16 cellular contexts compared by ENCODE assay signal in the genomic region with DNA sequence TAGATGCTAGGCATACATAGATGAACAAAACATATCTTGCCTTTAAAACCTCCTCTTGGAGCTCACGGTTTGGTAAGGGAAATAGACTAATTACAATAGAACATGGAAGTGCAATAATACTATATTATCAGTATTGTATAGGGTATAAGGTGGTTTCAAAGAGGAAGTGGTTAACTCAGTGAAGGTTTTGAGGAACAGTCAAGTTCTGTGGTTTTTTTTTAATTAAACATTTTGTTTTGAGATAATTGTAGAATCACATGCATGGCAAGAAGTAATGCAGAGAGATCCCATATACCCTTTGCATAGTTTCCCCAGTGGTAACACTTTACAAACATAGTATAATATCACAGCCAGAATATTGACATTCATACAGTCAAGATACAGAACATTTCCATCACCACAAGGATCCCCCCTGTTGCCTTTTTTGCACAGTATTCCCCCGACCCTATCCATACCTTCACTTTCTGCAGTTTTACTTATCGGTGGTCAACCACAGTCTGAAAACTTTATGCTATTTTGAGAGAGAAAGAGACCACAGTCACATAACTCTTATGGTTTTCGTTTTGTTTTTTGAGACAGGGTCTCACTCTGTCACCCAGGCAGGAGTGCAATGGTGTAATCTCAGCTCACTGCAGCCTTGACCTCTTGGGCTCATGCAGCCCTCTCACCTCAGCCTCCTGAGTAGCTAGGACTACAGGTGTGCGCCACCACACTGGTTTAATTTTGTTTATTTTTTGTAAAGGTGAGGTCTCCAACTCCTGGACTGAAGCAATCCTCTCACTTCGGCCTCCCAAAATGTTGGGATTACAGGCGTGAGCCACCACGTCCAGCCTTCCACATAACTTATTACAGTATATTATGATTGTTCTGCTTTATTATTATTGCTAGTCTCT.
DNase-seq lines count a peak whose midpoint lies in the region; ATAC-seq, FAIRE-seq and TF ChIP-seq lines count a peak whose summit lies in the region.
"Had no signal": no experiment of that assay in that cellular context is flagged by ENCODE, and none has a peak within 500 bp of the region (broad histone marks: within the 10 kb centered on the region; RNA-seq: fewer than 3 reads in every experiment).

No MANE protein-coding gene starts in this region.

- no peak overlapping the region for H3K27ac ChIP-seq in GM12878 (ENCODE audit: control insufficient read depth, insufficient read depth)
- H3K27ac ChIP-seq: C4-2B had no signal

- ATAC-seq in HG02759 (IDR thresholded peaks at IDR 0.05; ENCODE audit: unreplicated experiment): peak; percentile 46
- ATAC-seq in GM12878: peak; percentile 81
- ATAC-seq in GM18867 (IDR thresholded peaks at IDR 0.05; ENCODE audit: unreplicated experiment): no peak
- ATAC-seq: left lobe of liver, right cardiac atrium had no signal

- TF ChIP-seq EP300 in GM12878 (IDR thresholded peaks at IDR 0.05; ENCODE audit: borderline replicate concordance in 1 of 2, control insufficient read depth in 1 of 2, low read depth in 2 of 2, low read length in 2 of 2): no peak

- WGBS in GM12878 (ENCODE audit: insufficient coverage, insufficient replicate concordance, low lambda C conversion rate, missing lambda C conversion rate): 59% methylated on average over 8 of the region's 8 CpGs

- BruUV-seq in GM12878 (replicated peaks; lab: Mats Ljungman, UMichigan): no TSS peak

- no peak overlapping the region for H2AFZ ChIP-seq in GM12878 (ENCODE audit: control insufficient read depth, low read depth, low read length)

- no peaks in the 10 kb centered on the region for H4K20me1 ChIP-seq in GM12878 (ENCODE audit: control insufficient read depth, insufficient read depth)

- no peaks in the 10 kb centered on the region for H3K27me3 ChIP-seq in GM06990 (replicated peaks; ENCODE audit: control insufficient read depth, insufficient read depth, low read length)
- H3K27me3 ChIP-seq in GM12878 (replicated peaks in 1 of 2; ENCODE audit: control insufficient read depth in 2 of 2, insufficient read depth in 2 of 2, low read length in 1 of 2): no peaks in the 10 kb centered on the region

- no peak for TF ChIP-seq POLR2A in GM12878 (IDR thresholded peaks at IDR 0.05; ENCODE audit: low read depth, low read length)

- peaks cover 22% of the 10 kb centered on the region for H3K4me1 ChIP-seq in GM12878 (ENCODE audit: control insufficient read depth, insufficient read depth, low read length)

- SMC1A ChIA-PET in GM12878 (lab: Charles Lee; ENCODE audit: uncharacterized antibody, unreplicated experiment): interaction anchor here (1.4 to 3.2 kb wide), 3 partner anchors 11 to 336 kb away, joined by 4 to 26 read pairs (median 12); no protein-coding TSS in a partner anchor

- intact Hi-C loops in GM12878 (cut with micrococcal nuclease; ENCODE audit: unreplicated experiment): no loop called here

- TF ChIP-seq CTCF in GM06990 (IDR thresholded peaks at IDR 0.05; ENCODE audit: insufficient read depth, low read length, poor library complexity, severe bottlenecking): no peak
- no peak for TF ChIP-seq CTCF in GM12878 (IDR thresholded peaks at IDR 0.05 in 2 of 3, conservative IDR thresholded peaks at IDR 0.05 in 1 of 3; ENCODE audit: control insufficient read depth in 2 of 3, extremely low read depth in 1 of 3, insufficient read depth in 1 of 3, low read depth in 3 of 3, low read length in 3 of 3)

- RAD21 ChIA-PET in GM12878 (lab: Charles Lee; ENCODE audit: unreplicated experiment): interaction anchor here (1.9 to 2.6 kb wide), 2 partner anchors 11 to 336 kb away, joined by 4 to 17 read pairs; no protein-coding TSS in a partner anchor

- in situ Hi-C loops in GM12878 (cut with MboI): no loop called here

- no peak overlapping the region for H3K4me3 ChIP-seq in GM06990 (replicated peaks; ENCODE audit: low read depth, low read length)
- no peak overlapping the region for H3K4me3 ChIP-seq in GM12878

- H3K36me3 ChIP-seq in GM06990 (ENCODE audit: control insufficient read depth, insufficient read depth, low read length) (no peaks in the 10 kb centered on the region), GM12878 (ENCODE audit: control insufficient read depth in 2 of 2, insufficient read depth in 2 of 2, low read length in 1 of 2) (no peaks in the 10 kb centered on the region)

- peaks cover 4% of the 10 kb centered on the region; the same call in 2 of the 3 replicates for H3K9me3 ChIP-seq in GM12878 (replicated peaks; ENCODE audit: control insufficient read depth, insufficient read depth, low read length)

- peak; percentile 20 for DNase-seq in GM06990 (ENCODE audit: extremely low read depth, insufficient read length)
- DNase-seq in MV-4-11 (lab: John Stamatoyannopoulos, UW): peak; percentile 83
- no peak for DNase-seq in GM12878 (ENCODE audit: low read depth, low spot score)
- no peak for DNase-seq in C1 segment of cervical spinal cord (lab: John Stamatoyannopoulos, UW)
- DNase-seq in cerebellar nuclear complex (lab: John Stamatoyannopoulos, UW): no peak
- no peak for DNase-seq in NCI-H748 treated with DMSO at 0.1 percent for 48 hours (lab: John Stamatoyannopoulos, UW)
- DNase-seq: amniotic stem cell; hypothalamus; nephron progenitor cell; right cardiac atrium; stimulated activated CD4-positive, alpha-beta T cell treated with anti-CD3 and anti-CD28 coated beads, Interleukin-4, amount 100 ng/mL, for 4 hours; stimulated activated naive CD4-positive, alpha-beta T cell treated with Interleukin-2 at 50 U/mL for 16 hours had no signal

- no peaks in the 10 kb centered on the region for H3K79me2 ChIP-seq in GM12878 (ENCODE audit: control insufficient read depth, insufficient read depth, low read length)

- no peak overlapping the region for H3K9ac ChIP-seq in GM12878 (ENCODE audit: control insufficient read depth, insufficient read depth, low read length)

- CTCF ChIA-PET in GM12878 (lab: Yijun Ruan, JAX): interaction anchor here (0.6 to 2.6 kb wide), 3 partner anchors 10 to 289 kb away, joined by 3 to 27 read pairs (median 3); no protein-coding TSS in a partner anchor

- peak overlapping the region; percentile 44 for H3K4me2 ChIP-seq in GM12878 (ENCODE audit: control insufficient read depth, insufficient read depth)

- FAIRE-seq in GM12878 (lab: Jason Lieb, UNC): no peak

- POLR2A ChIA-PET in GM12878 (lab: Charles Lee): no interaction called here

- TF ChIP-seq RAD21 in GM12878 (IDR thresholded peaks at IDR 0.05; ENCODE audit: insufficient read depth, low read depth, low read length): no peak

TF ChIP-seq in GM12878, 131 proteins besides CTCF, POLR2A, EP300 and RAD21 (continues in another document):
- no peak for TF ChIP-seq SRF (IDR thresholded peaks at IDR 0.05; ENCODE audit: low read depth in 2 of 2, low read length in 2 of 2)
- no peak for TF ChIP-seq EZH2 (IDR thresholded peaks at IDR 0.05; ENCODE audit: borderline replicate concordance, control insufficient read depth, low read depth, low read length)
- no peak for TF ChIP-seq SREBF2 (IDR thresholded peaks at IDR 0.05; ENCODE audit: low read length)
- TF ChIP-seq PML (IDR thresholded peaks at IDR 0.05; ENCODE audit: low read length): no peak
- 0 out of 2 replicates have a peak, but pooled peaks have one; percentile 35 for TF ChIP-seq ATF7 (IDR thresholded peaks at IDR 0.05; ENCODE audit: low read depth)
- TF ChIP-seq, protein P1, sequence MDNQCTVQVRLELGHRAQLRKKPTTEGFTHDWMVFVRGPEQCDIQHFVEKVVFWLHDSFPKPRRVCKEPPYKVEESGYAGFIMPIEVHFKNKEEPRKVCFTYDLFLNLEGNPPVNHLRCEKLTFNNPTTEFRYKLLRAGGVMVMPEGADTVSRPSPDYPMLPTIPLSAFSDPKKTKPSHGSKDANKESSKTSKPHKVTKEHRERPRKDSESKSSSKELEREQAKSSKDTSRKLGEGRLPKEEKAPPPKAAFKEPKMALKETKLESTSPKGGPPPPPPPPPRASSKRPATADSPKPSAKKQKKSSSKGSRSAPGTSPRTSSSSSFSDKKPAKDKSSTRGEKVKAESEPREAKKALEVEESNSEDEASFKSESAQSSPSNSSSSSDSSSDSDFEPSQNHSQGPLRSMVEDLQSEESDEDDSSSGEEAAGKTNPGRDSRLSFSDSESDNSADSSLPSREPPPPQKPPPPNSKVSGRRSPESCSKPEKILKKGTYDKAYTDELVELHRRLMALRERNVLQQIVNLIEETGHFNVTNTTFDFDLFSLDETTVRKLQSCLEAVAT (IDR thresholded peaks at IDR 0.05): peak; percentile 67
- TF ChIP-seq TBL1XR1 (IDR thresholded peaks at IDR 0.05; ENCODE audit: low read depth, low read length): peak; percentile 68; the same call in 1 of the 2 replicates
- TF ChIP-seq, protein P2, sequence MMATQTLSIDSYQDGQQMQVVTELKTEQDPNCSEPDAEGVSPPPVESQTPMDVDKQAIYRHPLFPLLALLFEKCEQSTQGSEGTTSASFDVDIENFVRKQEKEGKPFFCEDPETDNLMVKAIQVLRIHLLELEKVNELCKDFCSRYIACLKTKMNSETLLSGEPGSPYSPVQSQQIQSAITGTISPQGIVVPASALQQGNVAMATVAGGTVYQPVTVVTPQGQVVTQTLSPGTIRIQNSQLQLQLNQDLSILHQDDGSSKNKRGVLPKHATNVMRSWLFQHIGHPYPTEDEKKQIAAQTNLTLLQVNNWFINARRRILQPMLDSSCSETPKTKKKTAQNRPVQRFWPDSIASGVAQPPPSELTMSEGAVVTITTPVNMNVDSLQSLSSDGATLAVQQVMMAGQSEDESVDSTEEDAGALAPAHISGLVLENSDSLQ (IDR thresholded peaks at IDR 0.05): no peak
- no peak for TF ChIP-seq TCF12 (IDR thresholded peaks at IDR 0.05; ENCODE audit: low read depth, low read length)
- TF ChIP-seq RB1 (IDR thresholded peaks at IDR 0.05; ENCODE audit: borderline replicate concordance): no peak
- TF ChIP-seq, protein P3, sequence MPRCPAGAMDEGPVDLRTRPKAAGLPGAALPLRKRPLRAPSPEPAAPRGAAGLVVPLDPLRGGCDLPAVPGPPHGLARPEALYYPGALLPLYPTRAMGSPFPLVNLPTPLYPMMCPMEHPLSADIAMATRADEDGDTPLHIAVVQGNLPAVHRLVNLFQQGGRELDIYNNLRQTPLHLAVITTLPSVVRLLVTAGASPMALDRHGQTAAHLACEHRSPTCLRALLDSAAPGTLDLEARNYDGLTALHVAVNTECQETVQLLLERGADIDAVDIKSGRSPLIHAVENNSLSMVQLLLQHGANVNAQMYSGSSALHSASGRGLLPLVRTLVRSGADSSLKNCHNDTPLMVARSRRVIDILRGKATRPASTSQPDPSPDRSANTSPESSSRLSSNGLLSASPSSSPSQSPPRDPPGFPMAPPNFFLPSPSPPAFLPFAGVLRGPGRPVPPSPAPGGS (IDR thresholded peaks at IDR 0.05; ENCODE audit: borderline replicate concordance, insufficient read depth, low read depth, low read length, poor library complexity, severe bottlenecking): no peak
- TF ChIP-seq CHD1 (IDR thresholded peaks at IDR 0.05; ENCODE audit: low read depth, low read length): no peak

Comparison
In these comparisons a context has a peak if more than half of its experiments do, and no peak if none do; other contexts are left out.
1. DNase-seq: peak in GM06990 (single experiment) and MV-4-11 (single experiment); none in GM12878 (single experiment), C1 segment of cervical spinal cord (0 of 14), cerebellar nuclear complex (0 of 2) and NCI-H748 treated with DMSO at 0.1 percent for 48 hours (single experiment).